1 cellular context compared by ENCODE assay signal in genomic region chr6:43488667-43489276, GRCh38.
TF ChIP-seq lines count a peak whose summit lies in the region.

No MANE protein-coding gene starts in this region.

TF ChIP-seq in HepG2, 621 proteins besides CTCF, POLR2A, EP300 and RAD21 (continued from another document and continues in another):
- TF ChIP-seq ZNF557 (CRISPR knock-in tag; IDR thresholded peaks at IDR 0.05), result 0 out of 2 replicates have a peak, but pooled peaks have one; percentile 34
- no peak for TF ChIP-seq SOX13 (IDR thresholded peaks at IDR 0.05)
- peak in 1 of 2 experiments; percentile 69; a peak in 2 of 4 replicates for TF ChIP-seq SOX13 (CRISPR knock-in tag; conservative IDR thresholded peaks at IDR 0.05 in 1 of 2, IDR thresholded peaks at IDR 0.05 in 1 of 2)
- TF ChIP-seq ZNF180 (CRISPR knock-in tag; IDR thresholded peaks at IDR 0.05; ENCODE audit: borderline replicate concordance, low read depth), result no peak
- TF ChIP-seq, protein P1, sequence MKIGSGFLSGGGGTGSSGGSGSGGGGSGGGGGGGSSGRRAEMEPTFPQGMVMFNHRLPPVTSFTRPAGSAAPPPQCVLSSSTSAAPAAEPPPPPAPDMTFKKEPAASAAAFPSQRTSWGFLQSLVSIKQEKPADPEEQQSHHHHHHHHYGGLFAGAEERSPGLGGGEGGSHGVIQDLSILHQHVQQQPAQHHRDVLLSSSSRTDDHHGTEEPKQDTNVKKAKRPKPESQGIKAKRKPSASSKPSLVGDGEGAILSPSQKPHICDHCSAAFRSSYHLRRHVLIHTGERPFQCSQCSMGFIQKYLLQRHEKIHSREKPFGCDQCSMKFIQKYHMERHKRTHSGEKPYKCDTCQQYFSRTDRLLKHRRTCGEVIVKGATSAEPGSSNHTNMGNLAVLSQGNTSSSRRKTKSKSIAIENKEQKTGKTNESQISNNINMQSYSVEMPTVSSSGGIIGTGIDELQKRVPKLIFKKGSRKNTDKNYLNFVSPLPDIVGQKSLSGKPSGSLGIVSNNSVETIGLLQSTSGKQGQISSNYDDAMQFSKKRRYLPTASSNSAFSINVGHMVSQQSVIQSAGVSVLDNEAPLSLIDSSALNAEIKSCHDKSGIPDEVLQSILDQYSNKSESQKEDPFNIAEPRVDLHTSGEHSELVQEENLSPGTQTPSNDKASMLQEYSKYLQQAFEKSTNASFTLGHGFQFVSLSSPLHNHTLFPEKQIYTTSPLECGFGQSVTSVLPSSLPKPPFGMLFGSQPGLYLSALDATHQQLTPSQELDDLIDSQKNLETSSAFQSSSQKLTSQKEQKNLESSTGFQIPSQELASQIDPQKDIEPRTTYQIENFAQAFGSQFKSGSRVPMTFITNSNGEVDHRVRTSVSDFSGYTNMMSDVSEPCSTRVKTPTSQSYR (CRISPR knock-in tag; IDR thresholded peaks at IDR 0.05; ENCODE audit: borderline replicate concordance), result no peak
- TF ChIP-seq CAMTA2 (CRISPR knock-in tag; IDR thresholded peaks at IDR 0.05; ENCODE audit: borderline replicate concordance), result no peak
- TF ChIP-seq, protein P2, sequence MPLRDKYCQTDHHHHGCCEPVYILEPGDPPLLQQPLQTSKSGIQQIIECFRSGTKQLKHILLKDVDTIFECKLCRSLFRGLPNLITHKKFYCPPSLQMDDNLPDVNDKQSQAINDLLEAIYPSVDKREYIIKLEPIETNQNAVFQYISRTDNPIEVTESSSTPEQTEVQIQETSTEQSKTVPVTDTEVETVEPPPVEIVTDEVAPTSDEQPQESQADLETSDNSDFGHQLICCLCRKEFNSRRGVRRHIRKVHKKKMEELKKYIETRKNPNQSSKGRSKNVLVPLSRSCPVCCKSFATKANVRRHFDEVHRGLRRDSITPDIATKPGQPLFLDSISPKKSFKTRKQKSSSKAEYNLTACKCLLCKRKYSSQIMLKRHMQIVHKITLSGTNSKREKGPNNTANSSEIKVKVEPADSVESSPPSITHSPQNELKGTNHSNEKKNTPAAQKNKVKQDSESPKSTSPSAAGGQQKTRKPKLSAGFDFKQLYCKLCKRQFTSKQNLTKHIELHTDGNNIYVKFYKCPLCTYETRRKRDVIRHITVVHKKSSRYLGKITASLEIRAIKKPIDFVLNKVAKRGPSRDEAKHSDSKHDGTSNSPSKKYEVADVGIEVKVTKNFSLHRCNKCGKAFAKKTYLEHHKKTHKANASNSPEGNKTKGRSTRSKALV (CRISPR knock-in tag; IDR thresholded peaks at IDR 0.05), result no peak; the same call in 1 of the 2 replicates
- peak; percentile 75 for TF ChIP-seq ZMAT3 (CRISPR knock-in tag; conservative IDR thresholded peaks at IDR 0.05)
- TF ChIP-seq, protein P3, sequence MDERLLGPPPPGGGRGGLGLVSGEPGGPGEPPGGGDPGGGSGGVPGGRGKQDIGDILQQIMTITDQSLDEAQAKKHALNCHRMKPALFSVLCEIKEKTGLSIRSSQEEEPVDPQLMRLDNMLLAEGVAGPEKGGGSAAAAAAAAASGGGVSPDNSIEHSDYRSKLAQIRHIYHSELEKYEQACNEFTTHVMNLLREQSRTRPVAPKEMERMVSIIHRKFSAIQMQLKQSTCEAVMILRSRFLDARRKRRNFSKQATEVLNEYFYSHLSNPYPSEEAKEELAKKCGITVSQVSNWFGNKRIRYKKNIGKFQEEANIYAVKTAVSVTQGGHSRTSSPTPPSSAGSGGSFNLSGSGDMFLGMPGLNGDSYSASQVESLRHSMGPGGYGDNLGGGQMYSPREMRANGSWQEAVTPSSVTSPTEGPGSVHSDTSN (CRISPR knock-in tag; IDR thresholded peaks at IDR 0.05), result 0 out of 2 replicates have a peak, but pooled peaks have one; percentile 24
- TF ChIP-seq JDP2 (CRISPR knock-in tag; IDR thresholded peaks at IDR 0.05; ENCODE audit: borderline replicate concordance), result no peak
- TF ChIP-seq, protein P4, sequence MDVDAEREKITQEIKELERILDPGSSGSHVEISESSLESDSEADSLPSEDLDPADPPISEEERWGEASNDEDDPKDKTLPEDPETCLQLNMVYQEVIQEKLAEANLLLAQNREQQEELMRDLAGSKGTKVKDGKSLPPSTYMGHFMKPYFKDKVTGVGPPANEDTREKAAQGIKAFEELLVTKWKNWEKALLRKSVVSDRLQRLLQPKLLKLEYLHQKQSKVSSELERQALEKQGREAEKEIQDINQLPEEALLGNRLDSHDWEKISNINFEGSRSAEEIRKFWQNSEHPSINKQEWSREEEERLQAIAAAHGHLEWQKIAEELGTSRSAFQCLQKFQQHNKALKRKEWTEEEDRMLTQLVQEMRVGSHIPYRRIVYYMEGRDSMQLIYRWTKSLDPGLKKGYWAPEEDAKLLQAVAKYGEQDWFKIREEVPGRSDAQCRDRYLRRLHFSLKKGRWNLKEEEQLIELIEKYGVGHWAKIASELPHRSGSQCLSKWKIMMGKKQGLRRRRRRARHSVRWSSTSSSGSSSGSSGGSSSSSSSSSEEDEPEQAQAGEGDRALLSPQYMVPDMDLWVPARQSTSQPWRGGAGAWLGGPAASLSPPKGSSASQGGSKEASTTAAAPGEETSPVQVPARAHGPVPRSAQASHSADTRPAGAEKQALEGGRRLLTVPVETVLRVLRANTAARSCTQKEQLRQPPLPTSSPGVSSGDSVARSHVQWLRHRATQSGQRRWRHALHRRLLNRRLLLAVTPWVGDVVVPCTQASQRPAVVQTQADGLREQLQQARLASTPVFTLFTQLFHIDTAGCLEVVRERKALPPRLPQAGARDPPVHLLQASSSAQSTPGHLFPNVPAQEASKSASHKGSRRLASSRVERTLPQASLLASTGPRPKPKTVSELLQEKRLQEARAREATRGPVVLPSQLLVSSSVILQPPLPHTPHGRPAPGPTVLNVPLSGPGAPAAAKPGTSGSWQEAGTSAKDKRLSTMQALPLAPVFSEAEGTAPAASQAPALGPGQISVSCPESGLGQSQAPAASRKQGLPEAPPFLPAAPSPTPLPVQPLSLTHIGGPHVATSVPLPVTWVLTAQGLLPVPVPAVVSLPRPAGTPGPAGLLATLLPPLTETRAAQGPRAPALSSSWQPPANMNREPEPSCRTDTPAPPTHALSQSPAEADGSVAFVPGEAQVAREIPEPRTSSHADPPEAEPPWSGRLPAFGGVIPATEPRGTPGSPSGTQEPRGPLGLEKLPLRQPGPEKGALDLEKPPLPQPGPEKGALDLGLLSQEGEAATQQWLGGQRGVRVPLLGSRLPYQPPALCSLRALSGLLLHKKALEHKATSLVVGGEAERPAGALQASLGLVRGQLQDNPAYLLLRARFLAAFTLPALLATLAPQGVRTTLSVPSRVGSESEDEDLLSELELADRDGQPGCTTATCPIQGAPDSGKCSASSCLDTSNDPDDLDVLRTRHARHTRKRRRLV (CRISPR knock-in tag; IDR thresholded peaks at IDR 0.05), result no peak
- TF ChIP-seq GLMP (CRISPR knock-in tag; IDR thresholded peaks at IDR 0.05; ENCODE audit: borderline replicate concordance), result no peak
- TF ChIP-seq MTF2 (CRISPR knock-in tag; IDR thresholded peaks at IDR 0.05; ENCODE audit: borderline replicate concordance), result no peak
- no peak for TF ChIP-seq ZNF432 (CRISPR knock-in tag; IDR thresholded peaks at IDR 0.05; ENCODE audit: borderline replicate concordance)
- TF ChIP-seq, protein P5, sequence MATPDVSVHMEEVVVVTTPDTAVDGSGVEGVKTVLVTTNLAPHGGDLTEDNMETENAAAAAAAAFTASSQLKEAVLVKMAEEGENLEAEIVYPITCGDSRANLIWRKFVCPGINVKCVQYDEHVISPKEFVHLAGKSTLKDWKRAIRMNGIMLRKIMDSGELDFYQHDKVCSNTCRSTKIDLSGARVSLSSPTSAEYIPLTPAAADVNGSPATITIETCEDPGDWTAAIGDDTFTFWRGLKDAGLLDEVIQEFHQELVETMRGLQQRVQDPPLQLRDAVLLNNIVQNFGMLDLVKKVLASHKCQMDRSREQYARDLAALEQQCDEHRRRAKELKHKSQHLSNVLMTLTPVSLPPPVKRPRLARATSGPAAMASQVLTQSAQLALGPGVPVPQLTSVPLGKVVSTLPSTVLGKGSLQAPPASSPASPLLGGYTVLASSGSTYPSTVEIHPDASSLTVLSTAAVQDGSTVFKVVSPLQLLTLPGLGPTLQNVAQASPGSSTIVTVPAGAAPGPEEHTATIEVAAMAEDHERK (CRISPR knock-in tag; IDR thresholded peaks at IDR 0.05; ENCODE audit: low read depth), result no peak
- TF ChIP-seq EEA1 (CRISPR knock-in tag; IDR thresholded peaks at IDR 0.05; ENCODE audit: borderline replicate concordance), result no peak
- no peak for TF ChIP-seq THAP9 (CRISPR knock-in tag; IDR thresholded peaks at IDR 0.05; ENCODE audit: borderline replicate concordance)
- peak; percentile 91 for TF ChIP-seq MED1 (CRISPR knock-in tag; IDR thresholded peaks at IDR 0.05)
- no peak for TF ChIP-seq MXI1 (IDR thresholded peaks at IDR 0.05; ENCODE audit: borderline replicate concordance, low read depth, low read length)
- TF ChIP-seq SMARCC2 (IDR thresholded peaks at IDR 0.05), result no peak
- TF ChIP-seq ZBTB34 (CRISPR knock-in tag; IDR thresholded peaks at IDR 0.05), result no peak
- no peak for TF ChIP-seq BCLAF1 (IDR thresholded peaks at IDR 0.05)
- no peak for TF ChIP-seq ZNF235 (CRISPR knock-in tag; IDR thresholded peaks at IDR 0.05; ENCODE audit: borderline replicate concordance)
- TF ChIP-seq, protein P6, sequence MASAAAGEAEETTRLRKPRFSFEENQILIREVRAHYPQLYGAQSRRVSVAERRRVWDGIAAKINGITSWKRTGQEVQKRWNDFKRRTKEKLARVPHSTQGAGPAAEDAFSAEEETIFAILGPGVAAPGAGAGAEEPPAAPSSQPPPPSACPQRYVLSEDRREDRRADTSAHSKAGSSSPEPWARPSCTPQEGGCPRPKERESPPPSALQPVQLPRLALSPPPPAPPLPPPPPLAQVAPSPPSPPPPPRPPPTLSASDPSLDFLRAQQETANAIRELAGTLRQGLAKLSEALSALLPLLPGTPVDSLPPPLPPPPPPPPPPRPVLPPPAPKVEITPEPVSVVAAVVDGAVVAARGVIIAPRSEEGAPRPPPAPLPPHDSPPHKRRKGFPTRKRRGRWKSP (CRISPR knock-in tag; IDR thresholded peaks at IDR 0.05), result no peak
- TF ChIP-seq, protein P7, sequence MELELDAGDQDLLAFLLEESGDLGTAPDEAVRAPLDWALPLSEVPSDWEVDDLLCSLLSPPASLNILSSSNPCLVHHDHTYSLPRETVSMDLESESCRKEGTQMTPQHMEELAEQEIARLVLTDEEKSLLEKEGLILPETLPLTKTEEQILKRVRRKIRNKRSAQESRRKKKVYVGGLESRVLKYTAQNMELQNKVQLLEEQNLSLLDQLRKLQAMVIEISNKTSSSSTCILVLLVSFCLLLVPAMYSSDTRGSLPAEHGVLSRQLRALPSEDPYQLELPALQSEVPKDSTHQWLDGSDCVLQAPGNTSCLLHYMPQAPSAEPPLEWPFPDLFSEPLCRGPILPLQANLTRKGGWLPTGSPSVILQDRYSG (CRISPR knock-in tag; IDR thresholded peaks at IDR 0.05), result no peak
- TF ChIP-seq ZSCAN21 (CRISPR knock-in tag; IDR thresholded peaks at IDR 0.05; ENCODE audit: borderline replicate concordance), result no peak
- no peak for TF ChIP-seq ZNF607 (CRISPR knock-in tag; IDR thresholded peaks at IDR 0.05; ENCODE audit: borderline replicate concordance)
- peak; percentile 74 for TF ChIP-seq ZNF317 (CRISPR knock-in tag; IDR thresholded peaks at IDR 0.05)
- TF ChIP-seq SYNCRIP (IDR thresholded peaks at IDR 0.05; ENCODE audit: insufficient read depth, low read depth, low read length), result no peak
- no peak for TF ChIP-seq CC2D1A (CRISPR knock-in tag; IDR thresholded peaks at IDR 0.05)
- peak; percentile 57 for TF ChIP-seq KAT8 (CRISPR knock-in tag; IDR thresholded peaks at IDR 0.05)
- TF ChIP-seq ZNF549 (CRISPR knock-in tag; IDR thresholded peaks at IDR 0.05), result no peak
